Comparison of ENCODE assay signal across 26 cellular contexts in genomic region chr16:50015631-50016030, GRCh38.
"Had no signal": no experiment of that assay in that cellular context is flagged by ENCODE, and none has a peak within 500 bp of the region (broad histone marks: within the 10 kb centered on the region; RNA-seq: fewer than 3 reads in every experiment).

No MANE protein-coding gene starts in this region.

- H3K9me3 ChIP-seq: adrenal gland, body of pancreas, breast epithelium, SJCRH30 had no signal

- H3K36me3 ChIP-seq: adrenal gland, breast epithelium, SJCRH30 had no signal

- H3K27ac ChIP-seq: adrenal gland, body of pancreas, breast epithelium, SJCRH30, SK-N-MC had no signal

- DNase-seq: activated CD4-positive, alpha-beta T cell treated with anti-CD3 and anti-CD28 coated beads for 36 hours; activated CD4-positive, alpha-beta T cell treated with anti-CD3 and anti-CD28 coated beads, Interleukin-2, amount 10 ng/mL, durations not matched to agents 7 days and 5 days; activated CD4-positive, alpha-beta T cell treated with anti-CD3 and anti-CD28 coated beads, Interleukin-2, amount 50 U/mL, for 48 hours; activated CD8-positive, alpha-beta T cell treated with anti-CD3 and anti-CD28 coated beads, Interleukin-2, amount 10 ng/mL, durations not matched to agents 7 days and 5 days; activated gamma-delta T cell treated with Interleukin-2 at 50 U/mL for 16 hours; activated naive CD4-positive, alpha-beta T cell treated with anti-CD3 and anti-CD28 coated beads for 36 hours; activated T-cell treated with anti-CD3 and anti-CD28 coated beads, Interleukin-2, amount 50 U/mL, for 24 hours; adrenal gland; body of pancreas; MM.1S; MV-4-11; NCI-H1092; NCI-H1436 treated with DMSO at 0.1 percent for 48 hours; NCI-H1694 treated with DMSO at 0.1 percent for 48 hours; NCI-H2029; NCI-H345; NCI-H524 treated with DMSO at 0.1 percent for 48 hours; NCI-H748 treated with DMSO at 0.1 percent for 48 hours; SHP77; SJCRH30 had no signal

- H3K4me3 ChIP-seq: adrenal gland, body of pancreas, breast epithelium, SJCRH30, SK-N-MC had no signal

- H3K27me3 ChIP-seq: adrenal gland, body of pancreas, breast epithelium, SJCRH30 had no signal

- ATAC-seq: activated CD4-positive, alpha-beta T cell treated with anti-CD3 and anti-CD28 coated beads for 36 hours; activated CD8-positive, alpha-beta T cell treated with anti-CD3 and anti-CD28 coated beads, Interleukin-2, amount 10 ng/mL, durations not matched to agents 7 days and 5 days; activated naive CD4-positive, alpha-beta T cell treated with anti-CD3 and anti-CD28 coated beads, Interleukin-2, amount 50 U/mL, for 72 hours; body of pancreas; Panc1 had no signal

- H3K4me1 ChIP-seq: adrenal gland, body of pancreas, breast epithelium, SJCRH30 had no signal

- FAIRE-seq: astrocyte, TTC549 had no signal
